In the genomic region with DNA sequence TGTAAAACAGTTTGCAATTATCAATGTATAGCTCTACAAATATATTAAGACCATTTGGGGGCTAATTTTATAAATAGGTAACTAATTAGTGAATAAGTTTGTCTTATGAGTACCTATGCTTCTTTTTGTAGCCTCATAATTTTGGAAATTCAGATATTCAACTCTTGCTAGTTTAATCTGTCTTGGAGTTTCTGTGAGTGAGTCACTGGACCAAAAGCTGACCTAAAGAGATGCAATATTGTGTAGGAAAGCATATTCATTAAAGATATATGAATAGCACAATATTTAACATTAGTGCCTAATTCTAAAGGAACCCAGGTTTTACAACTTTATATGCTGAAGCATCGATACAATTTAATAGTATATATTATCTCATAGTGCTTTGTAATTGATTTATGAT, we compare ENCODE assay signal across 19 cellular contexts.
"Had no signal": no experiment of that assay in that cellular context is flagged by ENCODE, and none has a peak within 500 bp of the region (broad histone marks: within the 10 kb centered on the region; RNA-seq: fewer than 3 reads in every experiment).

No MANE protein-coding gene starts in this region.

- H3K4me1 Mint-ChIP-seq: memory B cell, natural killer cell had no signal

- H3K9ac ChIP-seq: neural progenitor cell had no signal

- H3K27me3 Mint-ChIP-seq: dendritic cell treated with granulocyte-macrophage colony-stimulating factor and Interleukin-4, amounts not matched to agents 40 ng/mL and 50 ng/mL, for 4 days; memory B cell; progenitor cell of endocrine pancreas had no signal

- H3K4me3 ChIP-seq: gastroesophageal sphincter, left ventricle myocardium inferior, lower lobe of right lung, neural progenitor cell, pancreas, smooth muscle cell, thyroid gland, upper lobe of left lung, uterus had no signal

- DNase-seq: erythroblast; glutamatergic neuron; lower lobe of right lung; natural killer cell; nucleus accumbens; pancreas; stimulated activated CD4-positive, alpha-beta T cell treated with anti-CD3 and anti-CD28 coated beads, Interleukin-2, amount 100 ng/mL, for 48 hours; stimulated activated naive CD4-positive, alpha-beta T cell treated with Interleukin-2 at 50 U/mL for 16 hours; upper lobe of left lung had no signal

- ATAC-seq: gastroesophageal sphincter, lower lobe of right lung, natural killer cell, pancreas had no signal

- H2AFZ ChIP-seq: neural progenitor cell had no signal

- H3K4me1 ChIP-seq: lower lobe of right lung, neural progenitor cell, pancreas, upper lobe of left lung, uterus had no signal

- H3K9me3 ChIP-seq: gastroesophageal sphincter, left ventricle myocardium inferior, lower lobe of right lung, pancreas, thyroid gland, upper lobe of left lung, uterus had no signal

- H3K27ac Mint-ChIP-seq: dendritic cell treated with granulocyte-macrophage colony-stimulating factor and Interleukin-4, amounts not matched to agents 40 ng/mL and 50 ng/mL, for 4 days; memory B cell; mesothelial cell of epicardium; natural killer cell; neural progenitor cell; progenitor cell of endocrine pancreas had no signal

- H3K4me3 Mint-ChIP-seq: dendritic cell treated with granulocyte-macrophage colony-stimulating factor and Interleukin-4, amounts not matched to agents 40 ng/mL and 50 ng/mL, for 4 days; memory B cell; mesothelial cell of epicardium; natural killer cell; neural progenitor cell had no signal

- H3K27me3 ChIP-seq: gastroesophageal sphincter, neural progenitor cell, pancreas, thyroid gland, upper lobe of left lung, uterus had no signal

- H3K4me2 ChIP-seq: neural progenitor cell, smooth muscle cell had no signal

- H3K27ac ChIP-seq: gastroesophageal sphincter, left ventricle myocardium inferior, lower lobe of right lung, neural progenitor cell, pancreas, upper lobe of left lung had no signal

- H3K36me3 Mint-ChIP-seq: memory B cell, natural killer cell, neural progenitor cell had no signal

- H3K9me3 Mint-ChIP-seq: neural progenitor cell had no signal

- H3K36me3 ChIP-seq: gastroesophageal sphincter, left ventricle myocardium inferior, lower lobe of right lung, neural progenitor cell, pancreas, thyroid gland, upper lobe of left lung, uterus had no signal
